8 cellular contexts compared by ENCODE assay signal in genomic region chr15:71278989-71279756, GRCh38.
DNase-seq lines count a peak whose midpoint lies in the region; ATAC-seq and TF ChIP-seq lines count a peak whose summit lies in the region.

No MANE protein-coding gene starts in this region.

- H3K4me1 ChIP-seq in tibial artery, result peaks cover 0 to 65% (median 38%) of the 10 kb centered on the region in 4 donors

- peak; percentile 30 for DNase-seq in KBM-7
- peak; percentile 71 to 85 for DNase-seq in SHP77 (lab: John Stamatoyannopoulos, UW)
- peak; percentile 58 for DNase-seq in left cardiac atrium
- DNase-seq in tibial artery, result peak; percentile 78 to 81
- DNase-seq in islet precursor cell, result no peak
- no peak for DNase-seq in stimulated activated CD4-positive, alpha-beta T cell treated with anti-CD3 and anti-CD28 coated beads, Interleukin-12 subunit alpha, Interleukin-12 subunit beta, amount 100 ng/mL, for 4 hours
- no peak for DNase-seq in iPS-NIHi11 (ENCODE audit: low spot score)

- intact Hi-C loops in left cardiac atrium (cut with DNase I), result no loop called here
- intact Hi-C loops in tibial artery (cut with DNase I; ENCODE audit: low total_unique reads), result loop anchor here (10.0 kb wide), 1 partner anchor 56 kb away; no protein-coding TSS in a partner anchor

- no peak overlapping the region for H3K4me3 ChIP-seq in tibial artery

- in situ Hi-C loops in KBM-7 (cut with MboI; ENCODE audit: low pct_unique_long_range_greater_than_20kb, low sequenced_read_pairs), result no loop called here

- H3K27me3 ChIP-seq in tibial artery, result no peaks in the 10 kb centered on the region

- no peaks in the 10 kb centered on the region for H3K9me3 ChIP-seq in tibial artery

- peak overlapping the region; percentile 71 to 72 for H3K27ac ChIP-seq in tibial artery

- no peak for TF ChIP-seq CTCF in tibial artery (IDR thresholded peaks at IDR 0.05)

- ATAC-seq in left cardiac atrium, result peak; percentile 69 to 92
- no peak for ATAC-seq in HG02798 (IDR thresholded peaks at IDR 0.05; ENCODE audit: poor library complexity, unreplicated experiment)

- no peaks in the 10 kb centered on the region for H3K36me3 ChIP-seq in tibial artery

Comparison
In these comparisons a context has a peak if more than half of its experiments do, and no peak if none do; other contexts are left out.
1. DNase-seq: peak in KBM-7 (single experiment), SHP77 (2 of 2), left cardiac atrium (single experiment) and tibial artery (2 of 2); none in islet precursor cell (single experiment), stimulated activated CD4-positive, alpha-beta T cell treated with anti-CD3 and anti-CD28 coated beads, Interleukin-12 subunit alpha, Interleukin-12 subunit beta, amount 100 ng/mL, for 4 hours (single experiment) and iPS-NIHi11 (single experiment).